ENCODE assay signal across 1 cellular context in genomic region chr7:47188653-47189315, GRCh38.
TF ChIP-seq lines count a peak whose summit lies in the region.

No MANE protein-coding gene starts in this region.

TF ChIP-seq in K562, 482 proteins besides CTCF, POLR2A, EP300 and RAD21 (continued from another document):
- peak; percentile 80 for TF ChIP-seq PKNOX1 (IDR thresholded peaks at IDR 0.05)
- TF ChIP-seq DNMT1 (IDR thresholded peaks at IDR 0.05): no peak
- peak; percentile 75 for TF ChIP-seq MEIS2 (IDR thresholded peaks at IDR 0.05; ENCODE audit: partially characterized antibody)
- no peak for TF ChIP-seq MCM7 (IDR thresholded peaks at IDR 0.05)
- TF ChIP-seq TAL1 (IDR thresholded peaks at IDR 0.05): peak; percentile 36; the same call in 1 of the 2 replicates
- peak; percentile 52; the same call in 1 of the 2 replicates for TF ChIP-seq TEAD4 (IDR thresholded peaks at IDR 0.05; ENCODE audit: low read length)
- TF ChIP-seq TEAD4 (CRISPR knock-in tag; IDR thresholded peaks at IDR 0.05; ENCODE audit: borderline replicate concordance): no peak
- TF ChIP-seq TCF3 (CRISPR knock-in tag; IDR thresholded peaks at IDR 0.05): peak; percentile 69
- peak; percentile 82 for TF ChIP-seq NFIC (IDR thresholded peaks at IDR 0.05)
- peak; percentile 39; the same call in 1 of the 2 replicates for TF ChIP-seq PBX2 (CRISPR knock-in tag; IDR thresholded peaks at IDR 0.05; ENCODE audit: low read depth)
- peak; percentile 75 for TF ChIP-seq PBX2 (tag; conservative IDR thresholded peaks at IDR 0.05; ENCODE audit: low read depth)
- TF ChIP-seq ZNF507 (tag; conservative IDR thresholded peaks at IDR 0.05): no peak
- no peak for TF ChIP-seq ETV5 (CRISPR knock-in tag; IDR thresholded peaks at IDR 0.05; ENCODE audit: low read depth)
- TF ChIP-seq KLF6 (CRISPR knock-in tag; IDR thresholded peaks at IDR 0.05; ENCODE audit: borderline replicate concordance): no peak
- peak; percentile 71 for TF ChIP-seq VEZF1 (CRISPR knock-in tag; IDR thresholded peaks at IDR 0.05)
- TF ChIP-seq CBX2 (IDR thresholded peaks at IDR 0.05; ENCODE audit: insufficient read depth, low read length, poor library complexity, severe bottlenecking): no peak
- peak; percentile 53 for TF ChIP-seq CBFA2T3 (IDR thresholded peaks at IDR 0.05)
- peak; percentile 65 for TF ChIP-seq KLF16 (IDR thresholded peaks at IDR 0.05)
